In genomic region chr19:5688262-5688881, GRCh38 we compare ENCODE assay signal across 16 cellular contexts. TPM values are rescaled to one million over a fixed set of nuclear protein-coding genes. Genes with fewer than 3 reads are reported as not detected.
A peak's percentile ranks its signal among the peaks of the same experiment; 100 is the strongest.
DNase-seq lines count a peak whose midpoint lies in the region; ATAC-seq, FAIRE-seq and TF ChIP-seq lines count a peak whose summit lies in the region.
"Not testable (repeated sequence)": the region's sequence is repeated elsewhere in the genome, so short reads cannot be mapped to it uniquely, and the experiment has no call there.
"Had no signal": no experiment of that assay in that cellular context is flagged by ENCODE, and none has a peak within 500 bp of the region (broad histone marks: within the 10 kb centered on the region; RNA-seq: fewer than 3 reads in every experiment).

No MANE protein-coding gene starts in this region.

- not testable (repeated sequence) for H3K27ac ChIP-seq in GM23338 (ENCODE audit: low read depth); coronary artery; kidney (ENCODE audit: low read depth in 2 of 2, low read length in 2 of 2)

- not testable (repeated sequence) for H3K9ac ChIP-seq in kidney (ENCODE audit: low read length in 2 of 2)

- not testable (repeated sequence) for TF ChIP-seq CTCF in GM23338 (conservative IDR thresholded peaks at IDR 0.05; ENCODE audit: low read depth in 2 of 2); coronary artery (IDR thresholded peaks at IDR 0.05); kidney (IDR thresholded peaks at IDR 0.05; ENCODE audit: borderline replicate concordance, extremely low read depth, insufficient read depth); nephron (IDR thresholded peaks at IDR 0.05; ENCODE audit: unreplicated experiment in 3 of 3)

- not testable (repeated sequence) for H3K27me3 ChIP-seq in GM23338 (ENCODE audit: insufficient read depth)

- CTCF ChIA-PET in activated CD4-positive, alpha-beta T cell treated with anti-CD3 and anti-CD28 coated beads, Interleukin-2, amount 10 ng/mL, durations not matched to agents 7 days and 5 days (lab: Charles Lee), result interaction anchor here (1.4 to 2.4 kb wide), 3 partner anchors 8 to 66 kb away, joined by 3 to 8 read pairs (median 5); partner anchors contain the start of genes SAFB and SAFB2
- CTCF ChIA-PET in activated naive CD4-positive, alpha-beta T cell treated with anti-CD3 and anti-CD28 coated beads for 36 hours (lab: Charles Lee), result interaction anchor here (1.5 to 3.9 kb wide), 7 partner anchors 17 to 115 kb away, joined by 3 to 37 read pairs (median 7); partner anchors contain the start of genes CATSPERD and LONP1

- not testable (repeated sequence) for H3K9me2 ChIP-seq in GM23338 (ENCODE audit: insufficient read depth)

- peaks cover 24% of the 10 kb centered on the region for H3F3A ChIP-seq in GM23338 (replicated peaks; ENCODE audit: low read depth)

- H3K79me2 ChIP-seq in GM23338 (replicated peaks; ENCODE audit: insufficient read depth), result peaks cover 27% of the 10 kb centered on the region

- H3K4me2 ChIP-seq in GM23338, result not testable (repeated sequence)

- H3K4me1 ChIP-seq in GM23338 (ENCODE audit: insufficient read depth), result not testable (repeated sequence)
- H3K4me1 ChIP-seq in kidney (ENCODE audit: control insufficient read depth in 1 of 2, insufficient read depth in 1 of 2, low read depth in 1 of 2, low read length in 2 of 2), result peaks cover 4 to 14% of the 10 kb centered on the region in 2 donors

- H3K36me3 Mint-ChIP-seq in GM23338 (ENCODE audit: low read depth), result peaks cover 37% of the 10 kb centered on the region
- H3K36me3 Mint-ChIP-seq in activated CD4-positive, alpha-beta T cell treated with anti-CD3 and anti-CD28 coated beads, Interleukin-2, amount 10 ng/mL, durations not matched to agents 7 days and 5 days (ENCODE audit: low read depth), result peaks cover 21% of the 10 kb centered on the region
- peaks cover 32% of the 10 kb centered on the region for H3K36me3 Mint-ChIP-seq in activated naive CD4-positive, alpha-beta T cell treated with anti-CD3 and anti-CD28 coated beads for 36 hours (ENCODE audit: low read depth)
- not testable (repeated sequence) for H3K36me3 Mint-ChIP-seq in nephron (ENCODE audit: low read depth)
- peaks cover 24% of the 10 kb centered on the region for H3K36me3 Mint-ChIP-seq in stimulated activated memory B cell treated with anti-CD40 and anti-IgM and Interleukin-4, amounts not matched to agents 10 μg/mL and 1 μg/mL and 100 μg/mL, for 72 hours

- H3K36me3 ChIP-seq in GM23338 (ENCODE audit: insufficient read depth), result not testable (repeated sequence)
- H3K36me3 ChIP-seq in kidney (ENCODE audit: control insufficient read depth in 1 of 2, insufficient read depth in 2 of 2, low read length in 2 of 2), result peaks cover 7 to 15% of the 10 kb centered on the region in 2 donors

- not testable (repeated sequence) for DNase-seq in GM23338 (ENCODE audit: low spot score); activated CD4-positive, alpha-beta T cell treated with anti-CD3 and anti-CD28 coated beads, Interleukin-2, amount 10 ng/mL, durations not matched to agents 7 days and 5 days; activated naive CD4-positive, alpha-beta T cell treated with anti-CD3 and anti-CD28 coated beads for 36 hours
- DNase-seq in coronary artery (ENCODE audit: low spot score), result peak; percentile 72
- DNase-seq in kidney, result peak; percentile 72

- intact Hi-C loops in activated naive CD4-positive, alpha-beta T cell treated with anti-CD3 and anti-CD28 coated beads for 36 hours (cut with micrococcal nuclease), result loop anchor here (5.0 kb wide), 1 partner anchor 1216 kb away; the partner anchor contains the start of gene HDGFL2
- intact Hi-C loops in kidney (cut with DNase I), result not testable (repeated sequence)

- H3K4me3 ChIP-seq in GM23338; coronary artery; kidney (ENCODE audit: low read length in 2 of 2): not testable (repeated sequence)

- H3K9me3 ChIP-seq in kidney (ENCODE audit: control insufficient read depth in 1 of 2, low read length in 2 of 2), result not testable (repeated sequence)

- H3K4me1 Mint-ChIP-seq in GM23338, result not testable (repeated sequence)
- peaks cover 32% of the 10 kb centered on the region for H3K4me1 Mint-ChIP-seq in activated CD4-positive, alpha-beta T cell treated with anti-CD3 and anti-CD28 coated beads, Interleukin-2, amount 10 ng/mL, durations not matched to agents 7 days and 5 days
- H3K4me1 Mint-ChIP-seq in activated naive CD4-positive, alpha-beta T cell treated with anti-CD3 and anti-CD28 coated beads for 36 hours (ENCODE audit: low read depth), result peaks cover 22% of the 10 kb centered on the region
- H3K4me1 Mint-ChIP-seq in nephron, result peaks cover 11% of the 10 kb centered on the region
- peaks cover 39% of the 10 kb centered on the region for H3K4me1 Mint-ChIP-seq in stimulated activated memory B cell treated with anti-CD40 and anti-IgM and Interleukin-4, amounts not matched to agents 10 μg/mL and 1 μg/mL and 100 μg/mL, for 72 hours

- ATAC-seq in GM23338; stimulated activated memory B cell treated with anti-CD40 and anti-IgM and Interleukin-4, amounts not matched to agents 10 μg/mL and 1 μg/mL and 100 μg/mL, for 72 hours: not testable (repeated sequence)

- H3K27ac Mint-ChIP-seq in GM23338; activated CD4-positive, alpha-beta T cell treated with anti-CD3 and anti-CD28 coated beads, Interleukin-2, amount 10 ng/mL, durations not matched to agents 7 days and 5 days; activated naive CD4-positive, alpha-beta T cell treated with anti-CD3 and anti-CD28 coated beads for 36 hours; nephron: not testable (repeated sequence)
- H3K27ac Mint-ChIP-seq in stimulated activated memory B cell treated with anti-CD40 and anti-IgM and Interleukin-4, amounts not matched to agents 10 μg/mL and 1 μg/mL and 100 μg/mL, for 72 hours, result peak overlapping the region; percentile 22

- POLR2A ChIA-PET in activated CD4-positive, alpha-beta T cell treated with anti-CD3 and anti-CD28 coated beads, Interleukin-2, amount 10 ng/mL, durations not matched to agents 7 days and 5 days (lab: Charles Lee), result not testable (repeated sequence)

- FAIRE-seq in kidney (lab: Jason Lieb, UNC), result not testable (repeated sequence)

- H4K20me1 ChIP-seq in GM23338 (replicated peaks; ENCODE audit: insufficient read depth), result not testable (repeated sequence)

- peak overlapping the region; percentile 40; the same call in 2 of the 3 replicates for H3K4me3 Mint-ChIP-seq in GM23338
- H3K4me3 Mint-ChIP-seq in activated CD4-positive, alpha-beta T cell treated with anti-CD3 and anti-CD28 coated beads, Interleukin-2, amount 10 ng/mL, durations not matched to agents 7 days and 5 days, result peak overlapping the region; percentile 63
- peak overlapping the region; percentile 48 for H3K4me3 Mint-ChIP-seq in activated naive CD4-positive, alpha-beta T cell treated with anti-CD3 and anti-CD28 coated beads for 36 hours
- H3K4me3 Mint-ChIP-seq in nephron, result peak overlapping the region; percentile 59 to 73 (median 68)
- H3K4me3 Mint-ChIP-seq in stimulated activated memory B cell treated with anti-CD40 and anti-IgM and Interleukin-4, amounts not matched to agents 10 μg/mL and 1 μg/mL and 100 μg/mL, for 72 hours, result peak overlapping the region; percentile 67

- H3K9me3 Mint-ChIP-seq in GM23338; activated CD4-positive, alpha-beta T cell treated with anti-CD3 and anti-CD28 coated beads, Interleukin-2, amount 10 ng/mL, durations not matched to agents 7 days and 5 days; activated naive CD4-positive, alpha-beta T cell treated with anti-CD3 and anti-CD28 coated beads for 36 hours; nephron; stimulated activated memory B cell treated with anti-CD40 and anti-IgM and Interleukin-4, amounts not matched to agents 10 μg/mL and 1 μg/mL and 100 μg/mL, for 72 hours: not testable (repeated sequence)

- not testable (repeated sequence) for H2AFZ ChIP-seq in GM23338

- H3K27me3 Mint-ChIP-seq in GM23338 (ENCODE audit: insufficient read depth, low read depth, poor library complexity), result peaks cover 43% of the 10 kb centered on the region
- not testable (repeated sequence) for H3K27me3 Mint-ChIP-seq in activated CD4-positive, alpha-beta T cell treated with anti-CD3 and anti-CD28 coated beads, Interleukin-2, amount 10 ng/mL, durations not matched to agents 7 days and 5 days; activated naive CD4-positive, alpha-beta T cell treated with anti-CD3 and anti-CD28 coated beads for 36 hours (ENCODE audit: low read depth); nephron (ENCODE audit: low read depth); stimulated activated memory B cell treated with anti-CD40 and anti-IgM and Interleukin-4, amounts not matched to agents 10 μg/mL and 1 μg/mL and 100 μg/mL, for 72 hours

RNA-seq across cellular contexts. Expression of gene RPL36, which starts 1.7 kb away (rescaled TPM):
- total RNA-seq in GM23338 (2014; rRNA removed; shearing (Covaris generic)), result 575 and 895 TPM in 2 replicates
- polyA plus RNA-seq in GM23338 (2016; fragmentation: Nextera tagmentation; extraction: Ambion mirVana) (3,204 and 3,480 TPM in 2 replicates), kidney (ENCODE audit: insufficient read depth, low read depth, low replicate concordance) (1,593 TPM)
- total RNA-seq in activated CD4-positive, alpha-beta T cell treated with anti-CD3 and anti-CD28 coated beads, Interleukin-2, amount 10 ng/mL, durations not matched to agents 7 days and 5 days, result 100 to 1,000 TPM; 880 to 925 TPM
- 1,000 to 10,000 TPM; 1,916 to 2,003 TPM for total RNA-seq in activated naive CD4-positive, alpha-beta T cell treated with anti-CD3 and anti-CD28 coated beads for 36 hours
- total RNA-seq in kidney, result 564 TPM

RNA-seq across cellular contexts. Expression of gene HSD11B1L, which starts 7.5 kb away (rescaled TPM):
- total RNA-seq in GM23338 (2014; rRNA removed; shearing (Covaris generic)), result 12.9 and 14.6 TPM in 2 replicates
- polyA plus RNA-seq in GM23338 (2016; fragmentation: Nextera tagmentation; extraction: Ambion mirVana), result 17.8 and 18.4 TPM in 2 replicates
- total RNA-seq in activated CD4-positive, alpha-beta T cell treated with anti-CD3 and anti-CD28 coated beads, Interleukin-2, amount 10 ng/mL, durations not matched to agents 7 days and 5 days, result 1 to 10 TPM; 2.0 TPM
- 1 to 10 TPM; 2.6 to 3.0 TPM for total RNA-seq in activated naive CD4-positive, alpha-beta T cell treated with anti-CD3 and anti-CD28 coated beads for 36 hours
- total RNA-seq in kidney, result 7.8 TPM
- 29.9 TPM for polyA plus RNA-seq in kidney (ENCODE audit: insufficient read depth, low read depth, low replicate concordance)

RNA-seq across cellular contexts. Expression of gene MICOS13, which starts 8.1 kb away (rescaled TPM):
- 9.1 and 15.5 TPM in 2 replicates for total RNA-seq in GM23338 (2014; rRNA removed; shearing (Covaris generic))
- 54.6 and 63.8 TPM in 2 replicates for polyA plus RNA-seq in GM23338 (2016; fragmentation: Nextera tagmentation; extraction: Ambion mirVana)
- 10 to 100 TPM; 43.5 to 48.2 TPM for total RNA-seq in activated CD4-positive, alpha-beta T cell treated with anti-CD3 and anti-CD28 coated beads, Interleukin-2, amount 10 ng/mL, durations not matched to agents 7 days and 5 days
- total RNA-seq in activated naive CD4-positive, alpha-beta T cell treated with anti-CD3 and anti-CD28 coated beads for 36 hours, result 10 to 100 TPM; 43.3 to 44.8 TPM
- total RNA-seq in kidney, result 74.6 TPM
- 244 TPM for polyA plus RNA-seq in kidney (ENCODE audit: insufficient read depth, low read depth, low replicate concordance)

RNA-seq across cellular contexts. Expression of gene LONP1, which starts 31.6 kb away (rescaled TPM):
- 123 and 137 TPM in 2 replicates for total RNA-seq in GM23338 (2014; rRNA removed; shearing (Covaris generic))
- 64.5 and 68.6 TPM in 2 replicates for polyA plus RNA-seq in GM23338 (2016; fragmentation: Nextera tagmentation; extraction: Ambion mirVana)
- 10 to 100 TPM; 71.7 to 79.6 TPM for total RNA-seq in activated CD4-positive, alpha-beta T cell treated with anti-CD3 and anti-CD28 coated beads, Interleukin-2, amount 10 ng/mL, durations not matched to agents 7 days and 5 days
- total RNA-seq in activated naive CD4-positive, alpha-beta T cell treated with anti-CD3 and anti-CD28 coated beads for 36 hours, result 100 to 1,000 TPM; 223 to 229 TPM
- total RNA-seq in kidney, result 67.1 TPM
- polyA plus RNA-seq in kidney (ENCODE audit: insufficient read depth, low read depth, low replicate concordance), result 71.5 TPM

RNA-seq across cellular contexts. Expression of gene CATSPERD, which starts 32.1 kb away (rescaled TPM):
- 0.17 TPM in 1 of 2 replicates, not detected in the other for total RNA-seq in GM23338 (2014; rRNA removed; shearing (Covaris generic))
- 0.56 TPM in 1 of 2 replicates, not detected in the other for polyA plus RNA-seq in GM23338 (2016; fragmentation: Nextera tagmentation; extraction: Ambion mirVana)
- not detected for total RNA-seq in activated CD4-positive, alpha-beta T cell treated with anti-CD3 and anti-CD28 coated beads, Interleukin-2, amount 10 ng/mL, durations not matched to agents 7 days and 5 days
- not detected for total RNA-seq in activated naive CD4-positive, alpha-beta T cell treated with anti-CD3 and anti-CD28 coated beads for 36 hours
- not detected for total RNA-seq in kidney
- not detected for polyA plus RNA-seq in kidney (ENCODE audit: insufficient read depth, low read depth, low replicate concordance)
- total RNA-seq: aorta; cardiac muscle cell; esophagus mucosa; fibroblast of villous mesenchyme; M059J; PC-9; right atrium auricular region; Right ventricle myocardium inferior; T-helper 2 cell treated with Interferon-gamma antibody and Interleukin-4, amounts not matched to agents 100 ng/mL and 5 ng/mL, for 36 hours had no signal
- polyA plus RNA-seq: aorta, cardiac muscle cell had no signal
